In genomic region chr1:20119351-20119750, GRCh38 we compare ENCODE assay signal across 17 cellular contexts. TPM values are rescaled to one million over a fixed set of nuclear protein-coding genes. Genes with fewer than 3 reads are reported as not detected.
"Had no signal": no experiment of that assay in that cellular context is flagged by ENCODE, and none has a peak within 500 bp of the region (broad histone marks: within the 10 kb centered on the region; RNA-seq: fewer than 3 reads in every experiment).

A gene with protein sequence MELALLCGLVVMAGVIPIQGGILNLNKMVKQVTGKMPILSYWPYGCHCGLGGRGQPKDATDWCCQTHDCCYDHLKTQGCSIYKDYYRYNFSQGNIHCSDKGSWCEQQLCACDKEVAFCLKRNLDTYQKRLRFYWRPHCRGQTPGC (minus strand): TSS chr1:20119536. CDS start chr1:20119498, 38 bp downstream.

- H3K4me3 ChIP-seq: adrenal gland, left ventricle myocardium inferior, pancreas, skin epidermis, tibial artery had no signal

- H3K27ac Mint-ChIP-seq: activated CD8-positive, alpha-beta T cell treated with anti-CD3 and anti-CD28 coated beads, Interleukin-2, amount 10 ng/mL, durations not matched to agents 7 days and 5 days; activated T-helper 17 cell treated with anti-CD3 and anti-CD28 coated beads, Interleukin-2, amount 50 U/mL, for 72 hours; T-cell had no signal

- FAIRE-seq: colon, endothelial cell of umbilical vein, keratinocyte, pancreas had no signal

- H3K27me3 ChIP-seq: pancreas had no signal

- ATAC-seq: activated CD8-positive, alpha-beta T cell treated with anti-CD3 and anti-CD28 coated beads, Interleukin-2, amount 10 ng/mL, durations not matched to agents 7 days and 5 days; activated T-helper 17 cell treated with anti-CD3 and anti-CD28 coated beads, Interleukin-2, amount 50 U/mL, for 72 hours; pancreas; T-cell had no signal

- H3K9me3 Mint-ChIP-seq: activated T-helper 17 cell treated with anti-CD3 and anti-CD28 coated beads, Interleukin-2, amount 50 U/mL, for 72 hours; neural crest cell; T-cell had no signal

- H3K9me3 ChIP-seq: adrenal gland, left ventricle myocardium inferior, pancreas, tibial artery had no signal

- H3K36me3 ChIP-seq: adrenal gland, left ventricle myocardium inferior, pancreas, tibial artery had no signal

- H3K4me1 ChIP-seq: pancreas, tibial artery had no signal

- H3K36me3 Mint-ChIP-seq: T-cell had no signal

- H3K4me3 Mint-ChIP-seq: activated CD8-positive, alpha-beta T cell treated with anti-CD3 and anti-CD28 coated beads, Interleukin-2, amount 10 ng/mL, durations not matched to agents 7 days and 5 days; activated T-helper 17 cell treated with anti-CD3 and anti-CD28 coated beads, Interleukin-2, amount 50 U/mL, for 72 hours; neural crest cell; T-cell had no signal

- DNase-seq: activated CD4-positive, alpha-beta T cell treated with anti-CD3 and anti-CD28 coated beads for 48 hours; activated CD8-positive, alpha-beta T cell treated with anti-CD3 and anti-CD28 coated beads, Interleukin-2, amount 10 ng/mL, durations not matched to agents 7 days and 5 days; activated naive CD4-positive, alpha-beta T cell treated with anti-CD3 and anti-CD28 coated beads, Interleukin-2, amount 50 U/mL, for 16 hours; adrenal gland; foreskin melanocyte; left ventricle myocardium inferior; pancreas; T-cell; tibial artery had no signal

- H3K27ac ChIP-seq: adrenal gland, left ventricle myocardium inferior, pancreas, skin epidermis, tibial artery had no signal

- H3K4me1 Mint-ChIP-seq: activated T-helper 17 cell treated with anti-CD3 and anti-CD28 coated beads, Interleukin-2, amount 50 U/mL, for 72 hours; neural crest cell had no signal

RNA-seq across cellular contexts. Expression of the gene that starts here (rescaled TPM):
- total RNA-seq: activated CD8-positive, alpha-beta T cell treated with anti-CD3 and anti-CD28 coated beads, Interleukin-2, amount 10 ng/mL, durations not matched to agents 7 days and 5 days; activated T-helper 17 cell treated with anti-CD3 and anti-CD28 coated beads, Interleukin-2, amount 50 U/mL, for 72 hours; adrenal gland; cardiac septum; endothelial cell of umbilical vein; left ventricle myocardium inferior; neural crest cell; renal cortical epithelial cell; T-cell had no signal
- polyA plus RNA-seq: adrenal gland, endothelial cell of umbilical vein, keratinocyte, pancreas had no signal
